ENCODE assay signal across 8 cellular contexts in the genomic region with DNA sequence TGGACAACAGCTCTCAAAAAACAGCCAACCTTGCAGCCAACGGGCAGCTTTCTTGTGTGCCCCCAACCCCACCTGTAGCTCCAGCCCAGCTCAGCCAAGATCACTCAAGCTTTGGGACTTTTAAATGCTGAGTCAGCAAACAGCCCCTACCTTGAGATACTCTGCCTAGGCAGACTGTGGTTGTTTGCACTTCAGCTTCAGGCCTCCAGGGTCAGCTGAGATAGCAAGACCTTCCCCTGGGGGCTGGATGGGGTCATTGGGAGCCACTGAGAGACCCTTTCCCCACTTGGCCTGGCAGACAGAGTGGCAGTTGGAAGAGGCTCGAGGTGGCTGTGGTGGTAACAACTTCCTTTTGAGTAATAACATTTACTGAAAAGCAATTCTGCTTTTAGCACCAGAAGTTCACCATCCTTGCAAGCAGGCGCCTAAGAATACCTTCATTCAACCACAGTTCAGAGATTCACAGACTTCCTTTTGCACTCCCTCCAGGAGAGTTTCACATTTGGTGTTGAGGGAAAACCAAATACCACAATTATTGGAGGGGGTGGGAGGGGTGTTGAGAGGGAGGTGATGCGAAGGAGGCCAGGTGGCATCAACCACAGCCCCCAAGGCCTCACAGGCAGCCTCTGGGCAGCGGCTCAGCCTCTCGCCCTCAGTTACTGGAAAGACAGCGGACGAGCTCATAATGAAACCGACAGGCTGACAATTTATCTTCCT.
DNase-seq lines count a peak whose midpoint lies in the region; ATAC-seq and TF ChIP-seq lines count a peak whose summit lies in the region.

No MANE protein-coding gene starts in this region.

- H3K36me3 ChIP-seq in BLaER1 treated with 17β-estradiol and CSF1 and Interleukin-3, amounts not matched to agents 10 nM and 100 nM = no peaks in the 10 kb centered on the region
- no peaks in the 10 kb centered on the region for H3K36me3 ChIP-seq in ascending aorta

- peak overlapping the region; percentile 74 to 99 (median 95) for H3K4me2 ChIP-seq in BLaER1 treated with 17β-estradiol and CSF1 and Interleukin-3, amounts not matched to agents 10 nM and 100 nM

- H3K27ac ChIP-seq in BLaER1 treated with 17β-estradiol and CSF1 and Interleukin-3, amounts not matched to agents 10 nM and 100 nM = peak overlapping the region; percentile 26 to 82 (median 70); a peak in 21 of 22 replicates
- H3K27ac ChIP-seq in ascending aorta = peak overlapping the region in 1 of 2 donors; percentile 28

- ATAC-seq in GM19395 (IDR thresholded peaks at IDR 0.05; ENCODE audit: unreplicated experiment) = peak; percentile 68
- peak; percentile 65 for ATAC-seq in HG03442 (IDR thresholded peaks at IDR 0.05; ENCODE audit: unreplicated experiment)

- H3K4me1 ChIP-seq in BLaER1 treated with 17β-estradiol and CSF1 and Interleukin-3, amounts not matched to agents 10 nM and 100 nM = peaks cover 63 to 99% (median 85%) of the 10 kb centered on the region in 10 experiments
- H3K4me1 ChIP-seq in ascending aorta = no peaks in the 10 kb centered on the region

- DNase-seq in activated CD4-positive, CD25-positive, alpha-beta regulatory T cell treated with anti-CD3 and anti-CD28 coated beads, Interleukin-2, amount 50 U/mL, for 72 hours = peak; percentile 49
- peak; percentile 88 for DNase-seq in glomerular visceral epithelial cell (ENCODE audit: extremely low spot score)
- DNase-seq in stimulated activated CD4-positive, alpha-beta T cell treated with anti-CD3 and anti-CD28 coated beads, Interleukin-15, amount 100 ng/mL, for 48 hours (ENCODE audit: low read depth in 2 of 2) = peak; percentile 72 to 77
- DNase-seq in ascending aorta (ENCODE audit: low spot score in 2 of 2) = no peak
- DNase-seq in SHP77 treated with DMSO at 0.1 percent for 48 hours (lab: John Stamatoyannopoulos, UW) = no peak

- peak overlapping the region in 7 of 10 experiments; percentile 13 to 47 (median 38); a peak in 11 of 20 replicates for H3K4me3 ChIP-seq in BLaER1 treated with 17β-estradiol and CSF1 and Interleukin-3, amounts not matched to agents 10 nM and 100 nM
- H3K4me3 ChIP-seq in ascending aorta = no peak overlapping the region

- H3K9me3 ChIP-seq in BLaER1 treated with 17β-estradiol and CSF1 and Interleukin-3, amounts not matched to agents 10 nM and 100 nM (replicated peaks in 1 of 11) = no peaks in the 10 kb centered on the region
- H3K9me3 ChIP-seq in ascending aorta = no peaks in the 10 kb centered on the region

- H4K20me1 ChIP-seq in BLaER1 treated with 17β-estradiol and CSF1 and Interleukin-3, amounts not matched to agents 10 nM and 100 nM = peaks cover 0 to 38% (median 0%) of the 10 kb centered on the region in 11 experiments; a peak in 5 of 22 replicates

- H3K27me3 ChIP-seq in BLaER1 treated with 17β-estradiol and CSF1 and Interleukin-3, amounts not matched to agents 10 nM and 100 nM = peaks cover 27 to 54% (median 40%) of the 10 kb centered on the region in 11 experiments
- no peaks in the 10 kb centered on the region for H3K27me3 ChIP-seq in ascending aorta

- peak overlapping the region; percentile 2 to 74 (median 65); a peak in 20 of 22 replicates for H3K9ac ChIP-seq in BLaER1 treated with 17β-estradiol and CSF1 and Interleukin-3, amounts not matched to agents 10 nM and 100 nM

- intact Hi-C loops in ascending aorta (cut with DNase I) = no loop called here

- TF ChIP-seq CTCF in ascending aorta (IDR thresholded peaks at IDR 0.05) = no peak

Comparison
In these comparisons a context has a peak if more than half of its experiments do, and no peak if none do; other contexts are left out.
1. H3K4me3 ChIP-seq: peak in BLaER1 treated with 17β-estradiol and CSF1 and Interleukin-3, amounts not matched to agents 10 nM and 100 nM (7 of 10); none in ascending aorta (0 of 2).
2. DNase-seq: peak in activated CD4-positive, CD25-positive, alpha-beta regulatory T cell treated with anti-CD3 and anti-CD28 coated beads, Interleukin-2, amount 50 U/mL, for 72 hours (single experiment), glomerular visceral epithelial cell (single experiment) and stimulated activated CD4-positive, alpha-beta T cell treated with anti-CD3 and anti-CD28 coated beads, Interleukin-15, amount 100 ng/mL, for 48 hours (2 of 2); none in ascending aorta (0 of 2) and SHP77 treated with DMSO at 0.1 percent for 48 hours (single experiment).